ENCODE assay signal across 19 cellular contexts in genomic region chr1:10671551-10672375, GRCh38.
DNase-seq lines count a peak whose midpoint lies in the region; ATAC-seq, FAIRE-seq and TF ChIP-seq lines count a peak whose summit lies in the region.
"Had no signal": no experiment of that assay in that cellular context is flagged by ENCODE, and none has a peak within 500 bp of the region (broad histone marks: within the 10 kb centered on the region; RNA-seq: fewer than 3 reads in every experiment).

No MANE protein-coding gene starts in this region.

- no peak for ATAC-seq in K562

- intact Hi-C loops in K562 (cut with micrococcal nuclease) = no loop called here
- intact Hi-C loops in kidney (cut with DNase I) = no loop called here
- intact Hi-C loops in sigmoid colon (cut with DNase I) = no loop called here

- no peak overlapping the region for H3K4me2 ChIP-seq in K562 (ENCODE audit: insufficient read depth, low read length)
- H3K4me2 ChIP-seq: smooth muscle cell had no signal

- peaks cover 39% of the 10 kb centered on the region for H4K20me1 ChIP-seq in K562 (replicated peaks; ENCODE audit: control insufficient read depth, insufficient read depth, low read length)

- TF ChIP-seq POLR2A in K562 (conservative IDR thresholded peaks at IDR 0.05) (no peak), sigmoid colon (IDR thresholded peaks at IDR 0.05) (no peak)

- no peak overlapping the region for H2AFZ ChIP-seq in K562 (ENCODE audit: low read depth, low read length)

- DNase-seq in K562 (ENCODE audit: extremely low read depth in 1 of 4, low spot score in 3 of 4) (no peak), kidney (no peak), sigmoid colon (no peak), NCI-H1930 (lab: John Stamatoyannopoulos, UW) (no peak), nucleus accumbens (lab: John Stamatoyannopoulos, UW) (no peak), DMS53 treated with DMSO at 0.1 percent for 48 hours (lab: John Stamatoyannopoulos, UW; ENCODE audit: unreplicated experiment) (no peak)
- DNase-seq: activated CD4-positive, alpha-beta T cell treated with anti-CD3 and anti-CD28 coated beads for 1 hour; activated naive CD4-positive, alpha-beta T cell; C1 segment of cervical spinal cord; dermis blood vessel endothelial cell; NCI-H1092 treated with DMSO at 0.1 percent for 48 hours; occipital lobe; stimulated activated naive B cell treated with anti-CD40 and anti-IgM and Interleukin-4, amounts not matched to agents 10 μg/mL and 1 μg/mL and 100 μg/mL, for 72 hours had no signal

- H3K79me2 ChIP-seq in K562 (ENCODE audit: control insufficient read depth, insufficient read depth, low read length) = no peaks in the 10 kb centered on the region

- H3K9me1 ChIP-seq in K562 (ENCODE audit: control insufficient read depth, insufficient read depth, low read length) = no peaks in the 10 kb centered on the region

- TF ChIP-seq EP300 in K562 (IDR thresholded peaks at IDR 0.05; ENCODE audit: low read length) (no peak), sigmoid colon (IDR thresholded peaks at IDR 0.05) (no peak)

- CTCF ChIA-PET in HEK293 (lab: Yijun Ruan, JAX) (no interaction called here), K562 (lab: Yijun Ruan, JAX; ENCODE audit: low intra/inter-chr PET ratio) (no interaction called here)

- H3K27me3 ChIP-seq in K562 (ENCODE audit: control insufficient read depth in 2 of 2, insufficient read depth in 2 of 2, low read length in 2 of 2) (peaks cover 61 to 91% of the 10 kb centered on the region in 2 experiments), sigmoid colon (no peaks in the 10 kb centered on the region)

- in situ Hi-C loops in K562 (cut with MboI) = no loop called here

- FAIRE-seq in K562 (lab: Jason Lieb, UNC) = no peak
- FAIRE-seq in kidney (lab: Jason Lieb, UNC) = no peak
- FAIRE-seq: astrocyte, H54, RCC 7860, urothelium cell line had no signal

- no peak for TF ChIP-seq CTCF in HEK293 (tag by site-specific recombination; IDR thresholded peaks at IDR 0.05)
- TF ChIP-seq CTCF in K562 (IDR thresholded peaks at IDR 0.05 in 2 of 3, conservative IDR thresholded peaks at IDR 0.05 in 1 of 3; ENCODE audit: insufficient read depth in 2 of 3, low read depth in 1 of 3, low read length in 3 of 3) = no peak
- no peak for TF ChIP-seq CTCF in kidney (IDR thresholded peaks at IDR 0.05; ENCODE audit: borderline replicate concordance, extremely low read depth, insufficient read depth)
- TF ChIP-seq CTCF in sigmoid colon (IDR thresholded peaks at IDR 0.05) = no peak

- H3K9ac ChIP-seq in K562 (ENCODE audit: insufficient read depth in 1 of 2, low read depth in 2 of 2, low read length in 2 of 2) = no peak overlapping the region
- peak overlapping the region; percentile 40 to 60 for H3K9ac ChIP-seq in kidney (ENCODE audit: low read length in 2 of 2)

- H3K4me1 ChIP-seq in HEK293 (ENCODE audit: control insufficient read depth, insufficient read depth, low read length) = peaks cover 14% of the 10 kb centered on the region
- H3K4me1 ChIP-seq in K562 (replicated peaks in 1 of 2; ENCODE audit: control insufficient read depth in 2 of 2, insufficient read depth in 2 of 2, low read length in 2 of 2) = peaks cover 0 to 42% of the 10 kb centered on the region in 2 experiments; a peak in 2 of 5 replicates
- H3K4me1 ChIP-seq in kidney (ENCODE audit: control insufficient read depth in 1 of 2, insufficient read depth in 1 of 2, low read depth in 1 of 2, low read length in 2 of 2) = peaks cover 54 to 63% of the 10 kb centered on the region in 2 donors
- peaks cover 0 to 100% (median 100%) of the 10 kb centered on the region in 4 donors for H3K4me1 ChIP-seq in sigmoid colon

- no peak for TF ChIP-seq RAD21 in K562 (CRISPR knock-in tag; conservative IDR thresholded peaks at IDR 0.05 in 1 of 2, IDR thresholded peaks at IDR 0.05 in 1 of 2)

- 12% methylated on average over 20 of the region's 27 CpGs for WGBS in K562 (ENCODE audit: insufficient coverage, low coverage, missing lambda C conversion rate)
- WGBS in sigmoid colon, 2 donors = 36 to 60% methylated on average over 27 of the region's 27 CpGs

- no peak overlapping the region for H3K4me3 ChIP-seq in HEK293 (ENCODE audit: low read depth, low read length)
- H3K4me3 ChIP-seq in K562 = no peak overlapping the region
- H3K4me3 ChIP-seq in kidney (ENCODE audit: low read length in 2 of 2) = no peak overlapping the region
- peak overlapping the region in 2 of 4 donors; percentile 4 to 25 for H3K4me3 ChIP-seq in sigmoid colon
- H3K4me3 ChIP-seq: smooth muscle cell had no signal

- H3K27ac ChIP-seq in HEK293 (ENCODE audit: extremely low read depth, low read depth, low read length) (no peak overlapping the region), K562 (ENCODE audit: extremely low read depth, low read depth, low read length) (no peak overlapping the region), kidney (ENCODE audit: low read depth in 2 of 2, low read length in 2 of 2) (peak overlapping the region; percentile 87 to 91), sigmoid colon (peak overlapping the region; percentile 88 to 98 (median 96))

- H3K36me3 ChIP-seq in HEK293 (ENCODE audit: control insufficient read depth in 2 of 2, insufficient read depth in 1 of 2, low read length in 2 of 2) = no peaks in the 10 kb centered on the region
- H3K36me3 ChIP-seq in K562 (ENCODE audit: control insufficient read depth, insufficient read depth, low read length) = no peaks in the 10 kb centered on the region
- H3K36me3 ChIP-seq in kidney (ENCODE audit: control insufficient read depth in 1 of 2, insufficient read depth in 2 of 2, low read length in 2 of 2) = no peaks in the 10 kb centered on the region
- H3K36me3 ChIP-seq in sigmoid colon = no peaks in the 10 kb centered on the region

- no TSS peak for BruUV-seq in K562 (replicated peaks; lab: Mats Ljungman, UMichigan)

- POLR2A ChIA-PET in HEK293 (lab: Yijun Ruan, JAX) (no interaction called here), K562 (lab: Yijun Ruan, JAX) (no interaction called here)

- no peaks in the 10 kb centered on the region for H3K9me3 ChIP-seq in HEK293 (ENCODE audit: control insufficient read depth, insufficient read depth, low read depth, low read length)
- no peaks in the 10 kb centered on the region for H3K9me3 ChIP-seq in K562 (replicated peaks; ENCODE audit: control insufficient read depth, insufficient read depth, low read depth, low read length)
- no peaks in the 10 kb centered on the region for H3K9me3 ChIP-seq in kidney (ENCODE audit: control insufficient read depth in 1 of 2, low read length in 2 of 2)
- no peaks in the 10 kb centered on the region for H3K9me3 ChIP-seq in sigmoid colon

TF ChIP-seq in HEK293, 187 proteins besides CTCF, POLR2A, EP300 and RAD21 (continues in another document):
- no peak for TF ChIP-seq IKZF3 (tag by site-specific recombination; IDR thresholded peaks at IDR 0.05)
- TF ChIP-seq TSHZ1 (tag by site-specific recombination; IDR thresholded peaks at IDR 0.05; ENCODE audit: borderline replicate concordance) = no peak

TF ChIP-seq in K562, 482 proteins besides CTCF, POLR2A, EP300 and RAD21:
- TF ChIP-seq KDM1A (IDR thresholded peaks at IDR 0.05) = no peak
- TF ChIP-seq VEZF1 (CRISPR knock-in tag; IDR thresholded peaks at IDR 0.05) = peak; percentile 18; the same call in 1 of the 2 replicates

Comparison
In these comparisons a context has a peak if more than half of its experiments do, and no peak if none do; other contexts are left out.
1. H3K27ac ChIP-seq: peak in kidney (2 of 2) and sigmoid colon (4 of 4); none in HEK293 (single experiment) and K562 (single experiment).
2. H3K9ac ChIP-seq: peak in kidney (2 of 2); none in K562 (0 of 2).
3. Of the 44 proteins assayed by ChIP-seq in both K562 and HEK293: peak only in K562: none; only in HEK293: ATF2, KLF1, PATZ1, ZBTB8A and ZNF398; in both: none; in neither: 39.